In the genomic region with DNA sequence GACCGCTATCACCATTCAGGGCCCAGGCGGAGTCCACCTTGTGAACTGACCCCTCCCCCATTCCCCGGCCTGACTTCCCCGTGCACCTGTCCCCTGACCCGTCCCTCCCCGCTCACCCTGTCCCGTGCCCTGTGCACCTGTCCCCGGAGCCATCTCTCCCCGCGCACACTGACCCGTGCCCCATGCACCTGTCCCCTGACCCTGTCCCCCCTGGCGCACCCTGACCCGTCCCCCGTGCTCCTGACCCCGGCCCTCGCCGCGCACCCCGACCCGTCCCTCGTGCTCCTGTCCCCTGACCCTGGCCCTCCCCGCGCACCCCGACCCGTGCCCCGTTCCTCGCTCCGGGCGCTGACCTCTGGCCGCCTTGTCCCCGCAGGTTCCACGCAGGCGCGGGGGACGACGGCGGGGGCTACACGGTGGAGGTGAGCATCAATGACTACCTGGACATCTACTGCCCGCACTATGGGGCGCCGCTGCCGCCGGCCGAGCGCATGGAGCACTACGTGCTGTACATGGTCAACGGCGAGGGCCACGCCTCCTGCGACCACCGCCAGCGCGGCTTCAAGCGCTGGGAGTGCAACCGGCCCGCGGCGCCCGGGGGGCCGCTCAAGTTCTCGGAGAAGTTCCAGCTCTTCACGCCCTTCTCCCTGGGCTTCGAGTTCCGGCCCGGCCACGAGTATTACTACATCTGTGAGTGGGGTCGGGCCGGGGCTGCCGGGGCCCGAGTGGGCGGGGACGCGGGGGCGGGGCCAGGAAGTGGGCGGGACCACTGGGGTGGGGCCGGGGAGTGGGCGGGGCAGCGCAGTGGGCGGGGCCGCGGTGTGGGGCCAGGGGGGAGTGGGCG, we compare ENCODE assay signal across 10 cellular contexts. TPM values are rescaled to one million over a fixed set of nuclear protein-coding genes. Genes with fewer than 3 reads are reported as not detected.
DNase-seq lines count a peak whose midpoint lies in the region; ATAC-seq and TF ChIP-seq lines count a peak whose summit lies in the region.
"Had no signal": no experiment of that assay in that cellular context is flagged by ENCODE, and none has a peak within 500 bp of the region (broad histone marks: within the 10 kb centered on the region; RNA-seq: fewer than 3 reads in every experiment).

No MANE protein-coding gene starts in this region.

- H3K27ac ChIP-seq in DND-41 (ENCODE audit: low read length) = no peak overlapping the region
- H3K27ac ChIP-seq in PC-3 (ENCODE audit: low read length) = no peak overlapping the region
- H3K27ac ChIP-seq in osteoblast (ENCODE audit: low read depth, low read length) = no peak overlapping the region
- H3K27ac ChIP-seq in spleen = no peak overlapping the region
- H3K27ac ChIP-seq: tibial artery had no signal

- CTCF ChIA-PET in PC-3 (lab: Charles Lee) = no interaction called here

- H3K36me3 ChIP-seq in DND-41 (ENCODE audit: insufficient read depth, low read length) = no peaks in the 10 kb centered on the region
- H3K36me3 ChIP-seq in PC-3 (ENCODE audit: low read depth, low read length) = no peaks in the 10 kb centered on the region
- H3K36me3 ChIP-seq in osteoblast (ENCODE audit: insufficient read depth, low read length) = no peaks in the 10 kb centered on the region
- no peaks in the 10 kb centered on the region for H3K36me3 ChIP-seq in spleen
- H3K36me3 ChIP-seq: tibial artery had no signal

- no peaks in the 10 kb centered on the region for H4K20me1 ChIP-seq in DND-41 (ENCODE audit: insufficient read depth, low read length)
- H4K20me1 ChIP-seq in PC-3 (ENCODE audit: low read length) = no peaks in the 10 kb centered on the region
- no peaks in the 10 kb centered on the region for H4K20me1 ChIP-seq in osteoblast (ENCODE audit: insufficient read depth, low read length)

- no TSS peak for BruUV-seq in PC-3 (replicated peaks; lab: Mats Ljungman, UMichigan)

- H3F3A ChIP-seq in PC-3 (ENCODE audit: low read length, unreplicated experiment) = no peaks in the 10 kb centered on the region

- H3K4me1 ChIP-seq in DND-41 (ENCODE audit: insufficient read depth, low read length) (no peaks in the 10 kb centered on the region), PC-3 (ENCODE audit: insufficient read depth, low read length) (no peaks in the 10 kb centered on the region), osteoblast (ENCODE audit: insufficient read depth, low read length) (no peaks in the 10 kb centered on the region), spleen (peaks cover 0 to 32% (median 9%) of the 10 kb centered on the region in 6 donors)

- no peak for TF ChIP-seq POLR2A in spleen (IDR thresholded peaks at IDR 0.05)

- DNase-seq in DND-41 = peak; percentile 44
- no peak for DNase-seq in PC-3
- peak; percentile 22 for DNase-seq in dermis blood vessel endothelial cell
- peak; percentile 98 for DNase-seq in osteoblast (ENCODE audit: insufficient read length, low spot score, missing footprints)
- DNase-seq in spleen = no peak
- DNase-seq in DMS153 (lab: John Stamatoyannopoulos, UW) = no peak
- DNase-seq in anterior cingulate cortex (lab: John Stamatoyannopoulos, UW) = no peak
- DNase-seq: tibial artery had no signal

- H3K79me2 ChIP-seq in DND-41 (ENCODE audit: insufficient read depth, low read length) (no peaks in the 10 kb centered on the region), PC-3 (ENCODE audit: low read length) (no peaks in the 10 kb centered on the region), osteoblast (ENCODE audit: insufficient read depth, low read length) (no peaks in the 10 kb centered on the region)

- WGBS in spleen, 5 donors = 11 to 27% (median 17%) methylated on average over 36 to 82 of the region's 82 CpGs

- H3K9me3 ChIP-seq in DND-41 (ENCODE audit: insufficient read depth, low read length, severe bottlenecking) (no peaks in the 10 kb centered on the region), PC-3 (ENCODE audit: low read length) (no peaks in the 10 kb centered on the region), osteoblast (ENCODE audit: low read depth, low read length) (no peaks in the 10 kb centered on the region), spleen (no peaks in the 10 kb centered on the region)
- H3K9me3 ChIP-seq: tibial artery had no signal

- ATAC-seq in DND-41 (ENCODE audit: insufficient read depth, low read depth) = peak; percentile 57
- ATAC-seq in PC-3 = 0 out of 2 replicates have a peak, but pooled peaks have one; percentile 20
- ATAC-seq in GM18873 (IDR thresholded peaks at IDR 0.05; ENCODE audit: low FRiP score, unreplicated experiment) = no peak

- POLR2A ChIA-PET in PC-3 (lab: Charles Lee; ENCODE audit: unreplicated experiment) = no interaction called here

- intact Hi-C loops in PC-3 (cut with micrococcal nuclease) = no loop called here
- intact Hi-C loops in spleen (cut with DNase I; ENCODE audit: low total_unique reads) = no loop called here

- H3K9ac ChIP-seq in DND-41 (ENCODE audit: low read depth, low read length) (no peak overlapping the region), PC-3 (ENCODE audit: low read length) (no peak overlapping the region)

- TF ChIP-seq CTCF in DND-41 (IDR thresholded peaks at IDR 0.05; ENCODE audit: borderline replicate concordance, extremely low read depth, low read length, poor library complexity, severe bottlenecking) (no peak), PC-3 (conservative IDR thresholded peaks at IDR 0.05; ENCODE audit: low read depth, low read length) (no peak), osteoblast (IDR thresholded peaks at IDR 0.05; ENCODE audit: extremely low read depth, low read depth, low read length) (no peak), spleen (IDR thresholded peaks at IDR 0.05 in 8 of 11, conservative IDR thresholded peaks at IDR 0.05 in 3 of 11) (no peak)

- no peak overlapping the region for H3K4me2 ChIP-seq in DND-41 (ENCODE audit: insufficient read depth, low read length)
- peak overlapping the region; percentile 39; the same call in 1 of the 2 replicates for H3K4me2 ChIP-seq in PC-3 (ENCODE audit: low read length)
- H3K4me2 ChIP-seq in osteoblast (ENCODE audit: insufficient read depth, low read length) = no peak overlapping the region

- H3K4me3 ChIP-seq in DND-41 (ENCODE audit: low read depth in 1 of 2, low read length in 2 of 2) = no peak overlapping the region
- no peak overlapping the region for H3K4me3 ChIP-seq in PC-3 (ENCODE audit: low read length)
- no peak overlapping the region for H3K4me3 ChIP-seq in osteoblast (ENCODE audit: insufficient read depth, low read length)
- peak overlapping the region in 1 of 8 donors; percentile 31 for H3K4me3 ChIP-seq in spleen
- H3K4me3 ChIP-seq: tibial artery had no signal

- H3K27me3 ChIP-seq in DND-41 (ENCODE audit: insufficient read depth, low read length, poor library complexity) = no peaks in the 10 kb centered on the region
- H3K27me3 ChIP-seq in PC-3 (ENCODE audit: low read length) = peaks cover 5% of the 10 kb centered on the region; the same call in 1 of the 2 replicates
- H3K27me3 ChIP-seq in osteoblast (ENCODE audit: insufficient read depth, low read length) = peaks cover 5% of the 10 kb centered on the region
- H3K27me3 ChIP-seq in spleen (replicated peaks in 1 of 7) = peaks cover 5 to 76% (median 56%) of the 10 kb centered on the region in 7 donors

- H2AFZ ChIP-seq in DND-41 (ENCODE audit: low read depth, low read length) (no peak overlapping the region), PC-3 (ENCODE audit: low read length) (no peak overlapping the region), osteoblast (ENCODE audit: low read length) (no peak overlapping the region)

- no peaks in the 10 kb centered on the region for H3K9me2 ChIP-seq in PC-3 (replicated peaks; ENCODE audit: low read length)

RNA-seq across cellular contexts. Expression of a gene that starts 9.7 kb away (rescaled TPM):
- total RNA-seq in PC-3 (2014; rRNA removed) (not detected in 2 replicates), dermis blood vessel endothelial cell (not detected in 2 replicates), osteoblast (not detected in 2 replicates), spleen (not detected)
- polyA plus RNA-seq in spleen = not detected
- total RNA-seq: posterior vena cava had no signal

RNA-seq across cellular contexts. Expression of a gene that starts 20.1 kb away (rescaled TPM):
- 110 and 133 TPM in 2 replicates for total RNA-seq in PC-3 (2014; rRNA removed)
- total RNA-seq in dermis blood vessel endothelial cell = 22.0 and 25.0 TPM in 2 replicates
- total RNA-seq in osteoblast = 21.8 and 25.0 TPM in 2 replicates
- total RNA-seq in spleen = 10 to 100 TPM; 35.8 to 69.6 (median 43.9) TPM
- 100 to 1,000 TPM in 1 of 3 donors, 10 to 100 TPM in 2; 82.9 to 134 (median 88.6) TPM for polyA plus RNA-seq in spleen

RNA-seq across cellular contexts. Expression of a gene that starts 26.3 kb away (rescaled TPM):
- total RNA-seq in PC-3 (2014; rRNA removed) (136 and 197 TPM in 2 replicates), dermis blood vessel endothelial cell (83.1 and 192 TPM in 2 replicates), osteoblast (300 and 380 TPM in 2 replicates), spleen (100 to 1,000 TPM; 333 to 672 (median 514) TPM)
- polyA plus RNA-seq in spleen = 100 to 1,000 TPM; 406 to 894 (median 843) TPM

RNA-seq across cellular contexts. Expression of a gene that starts 47.0 kb away (rescaled TPM):
- total RNA-seq in PC-3 (2014; rRNA removed) (17.3 and 41.8 TPM in 2 replicates), dermis blood vessel endothelial cell (22.1 and 27.9 TPM in 2 replicates), osteoblast (14.4 and 19.9 TPM in 2 replicates), spleen (100 to 1,000 TPM in 4 of 7 donors, 10 to 100 TPM in 3; 42.1 to 223 (median 138) TPM)
- polyA plus RNA-seq in spleen = 10 to 100 TPM; 16.5 to 48.9 (median 19.1) TPM

RNA-seq across cellular contexts. Expression of a gene that starts 53.8 kb away (rescaled TPM):
- total RNA-seq in PC-3 (2014; rRNA removed) (102 and 187 TPM in 2 replicates), dermis blood vessel endothelial cell (19.9 and 31.1 TPM in 2 replicates), osteoblast (12.4 and 13.8 TPM in 2 replicates), spleen (100 to 1,000 TPM in 4 of 7 donors, 10 to 100 TPM in 3; 49.1 to 131 (median 102) TPM)
- polyA plus RNA-seq in spleen = 100 to 1,000 TPM; 164 to 166 (median 165) TPM

Comparison
In these comparisons a context has a peak if more than half of its experiments do, and no peak if none do; other contexts are left out.
1. DNase-seq: peak in DND-41 (single experiment), dermis blood vessel endothelial cell (single experiment) and osteoblast (single experiment); none in PC-3 (single experiment), spleen (single experiment), DMS153 (single experiment) and anterior cingulate cortex (0 of 58).